In the genomic region with DNA sequence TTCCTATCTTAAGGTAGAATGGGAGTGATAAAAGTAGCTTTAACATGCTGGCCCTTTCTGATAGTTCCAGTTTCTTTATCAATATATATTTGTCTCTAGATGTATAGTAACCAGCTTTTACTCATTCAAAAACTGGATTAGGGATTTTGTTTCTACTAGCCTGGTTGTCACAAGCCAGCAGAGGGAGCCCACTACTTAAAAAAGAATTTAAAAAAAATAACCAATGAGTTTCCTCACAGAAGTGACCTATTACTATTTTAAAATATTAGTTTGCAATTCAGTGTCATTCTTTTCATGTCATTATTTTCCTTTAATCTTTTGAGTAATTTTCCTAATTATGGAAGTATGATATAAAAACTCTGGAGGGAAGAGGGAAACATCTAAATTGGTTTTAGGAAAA, we compare ENCODE assay signal across 8 cellular contexts.
DNase-seq lines count a peak whose midpoint lies in the region; ATAC-seq, FAIRE-seq and TF ChIP-seq lines count a peak whose summit lies in the region.

No MANE protein-coding gene starts in this region.

- no peak overlapping the region for H3K9ac ChIP-seq in Karpas-422 (ENCODE audit: low read length)

- H3K9me3 ChIP-seq in heart left ventricle, result no peaks in the 10 kb centered on the region
- H3K9me3 ChIP-seq in Karpas-422 (ENCODE audit: low read length), result no peaks in the 10 kb centered on the region

- peaks cover 22 to 26% of the 10 kb centered on the region in 2 donors for H3K36me3 Mint-ChIP-seq in stimulated activated naive B cell treated with anti-CD40 and anti-IgM and Interleukin-4, amounts not matched to agents 10 μg/mL and 1 μg/mL and 100 μg/mL, for 72 hours

- TF ChIP-seq POLR2A in heart left ventricle (IDR thresholded peaks at IDR 0.05), result no peak

- H2AFZ ChIP-seq in Karpas-422 (ENCODE audit: low read length), result no peak overlapping the region

- intact Hi-C loops in heart left ventricle (cut with DNase I) (loop anchor here in 4 of 10 donors (5.0 to 10.0 kb wide), 5 partner anchors 77 to 1237 kb away; no protein-coding TSS in a partner anchor), left ventricle myocardium superior (cut with micrococcal nuclease) (no loop called here)

- H3K4me2 ChIP-seq in Karpas-422 (ENCODE audit: low read depth, low read length, poor library complexity, severe bottlenecking), result no peak overlapping the region

- no peak for DNase-seq in heart left ventricle
- DNase-seq in left ventricle myocardium superior, result no peak
- peak; percentile 75 for DNase-seq in Karpas-422
- DNase-seq in SW 1271 (lab: John Stamatoyannopoulos, UW), result peak; percentile 5 to 36
- peak; percentile 13 to 25 for DNase-seq in frontal cortex (ENCODE audit: low spot score in 2 of 2)
- DNase-seq in stimulated activated naive B cell treated with anti-CD40 and anti-IgM and Interleukin-4, amounts not matched to agents 10 μg/mL and 1 μg/mL and 100 μg/mL, for 72 hours, result no peak
- DNase-seq in stimulated activated naive CD8-positive, alpha-beta T cell treated with anti-CD3 and anti-CD28 coated beads, Interleukin-15, amount 100 ng/mL, for 72 hours, result no peak

- peak; percentile 25 to 78 (median 61) for TF ChIP-seq CTCF in heart left ventricle (IDR thresholded peaks at IDR 0.05)

- H3K27me3 ChIP-seq in heart left ventricle (no peaks in the 10 kb centered on the region), Karpas-422 (ENCODE audit: low read length) (no peaks in the 10 kb centered on the region)

- H3K27ac ChIP-seq in heart left ventricle, result no peak overlapping the region
- H3K27ac ChIP-seq in Karpas-422 (ENCODE audit: low read length), result 0 out of 2 replicates have a peak overlapping the region, but pooled peaks have one; percentile 22

- no peak overlapping the region for H3K4me3 Mint-ChIP-seq in stimulated activated naive B cell treated with anti-CD40 and anti-IgM and Interleukin-4, amounts not matched to agents 10 μg/mL and 1 μg/mL and 100 μg/mL, for 72 hours
- H3K4me3 Mint-ChIP-seq in stimulated activated naive CD8-positive, alpha-beta T cell treated with anti-CD3 and anti-CD28 coated beads, Interleukin-15, amount 100 ng/mL, for 72 hours, result no peak overlapping the region

- no peak overlapping the region for H3K4me3 ChIP-seq in heart left ventricle
- no peak overlapping the region for H3K4me3 ChIP-seq in Karpas-422 (ENCODE audit: low read length)

- no peak overlapping the region for H3K27ac Mint-ChIP-seq in stimulated activated naive B cell treated with anti-CD40 and anti-IgM and Interleukin-4, amounts not matched to agents 10 μg/mL and 1 μg/mL and 100 μg/mL, for 72 hours
- H3K27ac Mint-ChIP-seq in stimulated activated naive CD8-positive, alpha-beta T cell treated with anti-CD3 and anti-CD28 coated beads, Interleukin-15, amount 100 ng/mL, for 72 hours, result no peak overlapping the region

- H3K36me3 ChIP-seq in heart left ventricle, result peaks cover 0 to 28% (median 14%) of the 10 kb centered on the region in 9 donors
- peaks cover 29% of the 10 kb centered on the region; the same call in 1 of the 2 replicates for H3K36me3 ChIP-seq in Karpas-422 (ENCODE audit: insufficient read depth, low read length)

- FAIRE-seq in frontal cortex (lab: Jason Lieb, UNC), result peak; percentile 92

- H3K9me2 ChIP-seq in Karpas-422 (replicated peaks; ENCODE audit: insufficient read depth, low read length), result no peaks in the 10 kb centered on the region

- no peaks in the 10 kb centered on the region for H4K20me1 ChIP-seq in Karpas-422 (ENCODE audit: insufficient read depth, low read depth, low read length)

- H3K4me1 Mint-ChIP-seq in stimulated activated naive B cell treated with anti-CD40 and anti-IgM and Interleukin-4, amounts not matched to agents 10 μg/mL and 1 μg/mL and 100 μg/mL, for 72 hours, result peaks cover 5 to 13% of the 10 kb centered on the region in 2 donors
- H3K4me1 Mint-ChIP-seq in stimulated activated naive CD8-positive, alpha-beta T cell treated with anti-CD3 and anti-CD28 coated beads, Interleukin-15, amount 100 ng/mL, for 72 hours, result no peaks in the 10 kb centered on the region

- H3K27me3 Mint-ChIP-seq in stimulated activated naive B cell treated with anti-CD40 and anti-IgM and Interleukin-4, amounts not matched to agents 10 μg/mL and 1 μg/mL and 100 μg/mL, for 72 hours, result no peaks in the 10 kb centered on the region
- H3K27me3 Mint-ChIP-seq in stimulated activated naive CD8-positive, alpha-beta T cell treated with anti-CD3 and anti-CD28 coated beads, Interleukin-15, amount 100 ng/mL, for 72 hours, result no peaks in the 10 kb centered on the region

- no peaks in the 10 kb centered on the region for H3K9me3 Mint-ChIP-seq in stimulated activated naive B cell treated with anti-CD40 and anti-IgM and Interleukin-4, amounts not matched to agents 10 μg/mL and 1 μg/mL and 100 μg/mL, for 72 hours
- H3K9me3 Mint-ChIP-seq in stimulated activated naive CD8-positive, alpha-beta T cell treated with anti-CD3 and anti-CD28 coated beads, Interleukin-15, amount 100 ng/mL, for 72 hours, result no peaks in the 10 kb centered on the region

- H3K79me2 ChIP-seq in Karpas-422 (ENCODE audit: low read length), result peaks cover 16% of the 10 kb centered on the region; the same call in 1 of the 2 replicates

- no peak for ATAC-seq in heart left ventricle
- no peak for ATAC-seq in left ventricle myocardium superior
- ATAC-seq in stimulated activated naive B cell treated with anti-CD40 and anti-IgM and Interleukin-4, amounts not matched to agents 10 μg/mL and 1 μg/mL and 100 μg/mL, for 72 hours (replicated peaks), result peak; percentile 22 to 41
- no peak for ATAC-seq in stimulated activated naive CD8-positive, alpha-beta T cell treated with anti-CD3 and anti-CD28 coated beads, Interleukin-15, amount 100 ng/mL, for 72 hours
- ATAC-seq in GM19023 (IDR thresholded peaks at IDR 0.05; ENCODE audit: unreplicated experiment), result no peak

- H3K4me1 ChIP-seq in heart left ventricle, result peaks cover 0 to 2% (median 0%) of the 10 kb centered on the region in 12 donors
- peaks cover 9% of the 10 kb centered on the region for H3K4me1 ChIP-seq in Karpas-422 (ENCODE audit: low read length)

Comparison
In these comparisons a context has a peak if more than half of its experiments do, and no peak if none do; other contexts are left out.
1. ATAC-seq: peak in stimulated activated naive B cell treated with anti-CD40 and anti-IgM and Interleukin-4, amounts not matched to agents 10 μg/mL and 1 μg/mL and 100 μg/mL, for 72 hours (2 of 2); none in heart left ventricle (0 of 4), left ventricle myocardium superior (single experiment), stimulated activated naive CD8-positive, alpha-beta T cell treated with anti-CD3 and anti-CD28 coated beads, Interleukin-15, amount 100 ng/mL, for 72 hours (single experiment) and GM19023 (single experiment).
2. DNase-seq: peak in Karpas-422 (single experiment), SW 1271 (2 of 2) and frontal cortex (2 of 2); none in heart left ventricle (0 of 5), left ventricle myocardium superior (single experiment), stimulated activated naive B cell treated with anti-CD40 and anti-IgM and Interleukin-4, amounts not matched to agents 10 μg/mL and 1 μg/mL and 100 μg/mL, for 72 hours (single experiment) and stimulated activated naive CD8-positive, alpha-beta T cell treated with anti-CD3 and anti-CD28 coated beads, Interleukin-15, amount 100 ng/mL, for 72 hours (0 of 2).